16 cellular contexts compared by ENCODE assay signal in the genomic region with DNA sequence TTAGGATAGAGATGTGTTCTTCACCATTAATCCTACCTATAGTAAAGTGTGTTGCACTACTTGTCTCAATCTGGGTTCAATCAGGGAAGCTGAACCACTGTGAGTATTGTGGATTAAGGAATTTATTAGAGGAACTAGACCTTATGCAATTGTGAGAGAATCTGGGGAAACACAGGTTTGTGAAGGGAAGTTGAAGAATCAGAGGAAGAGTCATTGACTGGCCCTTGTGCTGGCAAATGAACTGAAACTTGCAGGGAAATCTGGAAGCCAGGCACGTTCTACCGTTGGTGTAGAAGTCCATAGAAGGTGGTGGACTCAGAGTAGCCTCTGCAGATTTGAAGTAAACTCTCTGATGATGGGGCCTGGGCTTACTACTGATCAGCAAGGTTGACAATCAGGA. TPM values are rescaled to one million over a fixed set of nuclear protein-coding genes. Genes with fewer than 3 reads are reported as not detected.
A peak's percentile ranks its signal among the peaks of the same experiment; 100 is the strongest.
DNase-seq lines count a peak whose midpoint lies in the region; ATAC-seq and TF ChIP-seq lines count a peak whose summit lies in the region.
"Had no signal": no experiment of that assay in that cellular context is flagged by ENCODE, and none has a peak within 500 bp of the region (broad histone marks: within the 10 kb centered on the region; RNA-seq: fewer than 3 reads in every experiment).

No MANE protein-coding gene starts in this region.

- no peaks in the 10 kb centered on the region for H3K9me3 ChIP-seq in neutrophil
- H3K9me3 ChIP-seq in gastrocnemius medialis = no peaks in the 10 kb centered on the region
- H3K9me3 ChIP-seq: HAP-1 had no signal

- H3K4me1 ChIP-seq in neutrophil (ENCODE audit: control insufficient read depth in 1 of 2, insufficient read depth in 1 of 2, low read depth in 1 of 2, low read length in 1 of 2) = peaks cover 18 to 19% of the 10 kb centered on the region in 2 experiments
- no peaks in the 10 kb centered on the region for H3K4me1 ChIP-seq in gastrocnemius medialis
- H3K4me1 ChIP-seq: HAP-1 had no signal

- ATAC-seq in gastrocnemius medialis = no peak
- ATAC-seq: Panc1 had no signal

- no peak overlapping the region for H3K27ac ChIP-seq in HL-60 (replicated peaks)
- H3K27ac ChIP-seq in neutrophil = peak overlapping the region; percentile 77
- H3K27ac ChIP-seq in gastrocnemius medialis = no peak overlapping the region
- no peak overlapping the region for H3K27ac ChIP-seq in brain microvascular endothelial cell

- H3K27me3 ChIP-seq in HL-60 (ENCODE audit: insufficient read depth, poor library complexity, severe bottlenecking) (no peaks in the 10 kb centered on the region), neutrophil (no peaks in the 10 kb centered on the region), gastrocnemius medialis (no peaks in the 10 kb centered on the region), brain microvascular endothelial cell (replicated peaks) (no peaks in the 10 kb centered on the region)

- peak; percentile 35 for DNase-seq in Ammon's horn (ENCODE audit: low spot score)
- peak; percentile 49 to 56 for DNase-seq in HL-60 (ENCODE audit: low read depth in 1 of 2, low spot score in 1 of 2)
- peak; percentile 74 for DNase-seq in SKM-1 treated with dmso at 0.1 percent for 144 hours (lab: John Stamatoyannopoulos, UW; ENCODE audit: unreplicated experiment)
- DNase-seq in gastrocnemius medialis = no peak
- no peak for DNase-seq in activated CD4-positive, CD25-positive, alpha-beta regulatory T cell (lab: John Stamatoyannopoulos, UW)
- no peak for DNase-seq in brain microvascular endothelial cell
- DNase-seq: ACHN; Calu3; CD4-positive, alpha-beta memory T cell; DMS79; NCI-H1436; NCI-H2029 treated with DMSO at 0.1 percent for 48 hours; NCI-H748 treated with DMSO at 0.1 percent for 48 hours had no signal

- H3K4me3 ChIP-seq in HL-60 (replicated peaks; ENCODE audit: insufficient read depth, low read length) (no peak overlapping the region), neutrophil (ENCODE audit: low read depth in 1 of 2, low read length in 1 of 2) (peak overlapping the region; percentile 5 to 33), gastrocnemius medialis (no peak overlapping the region), brain microvascular endothelial cell (ENCODE audit: low read depth, low read length) (no peak overlapping the region)
- H3K4me3 ChIP-seq: HAP-1 had no signal

- H3K36me3 ChIP-seq in neutrophil = no peaks in the 10 kb centered on the region
- no peaks in the 10 kb centered on the region for H3K36me3 ChIP-seq in gastrocnemius medialis
- H3K36me3 ChIP-seq in brain microvascular endothelial cell (replicated peaks) = no peaks in the 10 kb centered on the region
- H3K36me3 ChIP-seq: HAP-1 had no signal

- in situ Hi-C loops in gastrocnemius medialis (cut with MboI; ENCODE audit: low sequenced_read_pairs in 4 of 4) = no loop called here
- in situ Hi-C loops in brain microvascular endothelial cell (cut with HindIII; ENCODE audit: low pct_ligation_motif_present, low sequenced_read_pairs) = no loop called here

- no peak for TF ChIP-seq POLR2A in gastrocnemius medialis (IDR thresholded peaks at IDR 0.05)

- intact Hi-C loops in gastrocnemius medialis (cut with DNase I; ENCODE audit: low total_unique reads) = no loop called here

- TF ChIP-seq CTCF in HL-60 (IDR thresholded peaks at IDR 0.05; ENCODE audit: insufficient read depth, low read length) (no peak), neutrophil (IDR thresholded peaks at IDR 0.05) (no peak), gastrocnemius medialis (IDR thresholded peaks at IDR 0.05 in 4 of 5, conservative IDR thresholded peaks at IDR 0.05 in 1 of 5) (no peak), brain microvascular endothelial cell (IDR thresholded peaks at IDR 0.05; ENCODE audit: low read depth, low read length, missing control alignments) (no peak)

RNA-seq across cellular contexts. Expression of a gene that starts 44.6 kb away (rescaled TPM):
- 10 to 100 TPM; 18.1 to 57.6 (median 42.1) TPM for total RNA-seq in gastrocnemius medialis

Comparison
In these comparisons a context has a peak if more than half of its experiments do, and no peak if none do; other contexts are left out.
1. DNase-seq: peak in Ammon's horn (single experiment), HL-60 (2 of 2) and SKM-1 treated with dmso at 0.1 percent for 144 hours (single experiment); none in gastrocnemius medialis (0 of 2), activated CD4-positive, CD25-positive, alpha-beta regulatory T cell (0 of 4) and brain microvascular endothelial cell (single experiment).
2. H3K4me3 ChIP-seq: peak in neutrophil (2 of 2); none in HL-60 (single experiment), gastrocnemius medialis (0 of 4) and brain microvascular endothelial cell (single experiment).